ENCODE assay signal across 8 cellular contexts in genomic region chr2:84459028-84459943, GRCh38. TPM values are rescaled to one million over a fixed set of nuclear protein-coding genes. Genes with fewer than 3 reads are reported as not detected.
DNase-seq lines count a peak whose midpoint lies in the region; ATAC-seq and TF ChIP-seq lines count a peak whose summit lies in the region.

Gene SUCLG1 (minus strand): TSS chr2:84459280. CDS start chr2:84459269, 11 bp downstream.

- H3K4me3 ChIP-seq in liver (ENCODE audit: low read depth in 1 of 3, low read length in 3 of 3): peak within 1 kb of the TSS; percentile 80 to 99 (median 98)

- peaks cover 41% of the 10 kb centered on the region for H3K4me1 Mint-ChIP-seq in CD14-positive monocyte

- DNase-seq in CD14-positive monocyte (ENCODE audit: low spot score): peak; percentile 83
- peak; percentile 94 for DNase-seq in NCI-H82 (lab: John Stamatoyannopoulos, UW)
- peak; percentile 81 to 87 for DNase-seq in activated CD4-positive, alpha-beta T cell treated with anti-CD3 and anti-CD28 coated beads, Interleukin-2, amount 50 U/mL, for 48 hours
- peak; percentile 54 to 83 for DNase-seq in dermis microvascular lymphatic vessel endothelial cell (ENCODE audit: low read depth in 2 of 2)
- DNase-seq in stimulated activated CD4-positive, alpha-beta T cell treated with anti-CD3 and anti-CD28 coated beads, Interleukin-4, amount 100 ng/mL, for 4 hours: peak; percentile 79 to 82

- ATAC-seq in GM19397 (IDR thresholded peaks at IDR 0.05; ENCODE audit: unreplicated experiment) (peak; percentile 98), HG03571 (IDR thresholded peaks at IDR 0.05; ENCODE audit: unreplicated experiment) (peak; percentile 96)

- no peaks in the 10 kb centered on the region for H3K27me3 ChIP-seq in liver (ENCODE audit: control insufficient read depth in 4 of 4, insufficient read depth in 4 of 4, low read length in 3 of 4)

- H3K9ac ChIP-seq in liver (ENCODE audit: low read depth in 1 of 2, low read length in 2 of 2): peak within 1 kb of the TSS; percentile 80 to 85

- intact Hi-C loops in CD14-positive monocyte (cut with micrococcal nuclease): no loop called here

- H3K36me3 Mint-ChIP-seq in CD14-positive monocyte: peaks cover 4 to 6% of the 10 kb centered on the region in 2 donors

- peak within 1 kb of the TSS; percentile 96 to 100 for H3K4me3 Mint-ChIP-seq in CD14-positive monocyte

- no peak for TF ChIP-seq CTCF in CD14-positive monocyte (IDR thresholded peaks at IDR 0.05)
- no peak for TF ChIP-seq CTCF in liver (IDR thresholded peaks at IDR 0.05; ENCODE audit: low read depth, low read length, missing input control)

- no peak for TF ChIP-seq RAD21 in liver (IDR thresholded peaks at IDR 0.05)

- peak within 1 kb of the TSS; percentile 89 to 93 for H3K27ac ChIP-seq in liver (ENCODE audit: low read depth in 1 of 2, low read length in 2 of 2)

- no peaks in the 10 kb centered on the region for H3K9me3 ChIP-seq in liver (ENCODE audit: control insufficient read depth in 4 of 4, low read length in 3 of 4)

- peaks cover 0 to 6% (median 0%) of the 10 kb centered on the region in 3 donors for H3K27me3 Mint-ChIP-seq in CD14-positive monocyte (ENCODE audit: low read depth in 3 of 3)

- H3K4me1 ChIP-seq in liver (ENCODE audit: control insufficient read depth in 4 of 4, insufficient read depth in 4 of 4, low read length in 3 of 4): peaks cover 5 to 47% (median 35%) of the 10 kb centered on the region in 4 donors

- peak within 1 kb of the TSS; percentile 98 to 100 (median 99) for H3K27ac Mint-ChIP-seq in CD14-positive monocyte

- WGBS in liver: under 1% methylated on average over 57 of the region's 57 CpGs

- peaks cover 0 to 3% (median 0%) of the 10 kb centered on the region in 7 donors for H3K9me3 Mint-ChIP-seq in CD14-positive monocyte

- no peaks in the 10 kb centered on the region for H3K36me3 ChIP-seq in liver (ENCODE audit: control insufficient read depth in 4 of 4, insufficient read depth in 3 of 4, low read depth in 1 of 4, low read length in 3 of 4)

TF ChIP-seq in liver, 16 proteins besides CTCF, POLR2A, EP300 and RAD21:
- TF ChIP-seq HNF4G (IDR thresholded peaks at IDR 0.05): peak; percentile 4
- peak in 1 of 2 donors; percentile 52 for TF ChIP-seq GABPA (IDR thresholded peaks at IDR 0.05 in 1 of 2, conservative IDR thresholded peaks at IDR 0.05 in 1 of 2)
- peak; percentile 45 to 52 for TF ChIP-seq JUND (IDR thresholded peaks at IDR 0.05)
- TF ChIP-seq TAF1 (conservative IDR thresholded peaks at IDR 0.05): no peak
- TF ChIP-seq HNF4A (conservative IDR thresholded peaks at IDR 0.05): peak; percentile 49
- TF ChIP-seq MAX (IDR thresholded peaks at IDR 0.05): peak; percentile 69
- peak; percentile 96 for TF ChIP-seq ZBTB33 (IDR thresholded peaks at IDR 0.05)
- TF ChIP-seq EGR1 (IDR thresholded peaks at IDR 0.05; ENCODE audit: low read depth in 2 of 2): peak in 1 of 2 donors; percentile 17
- no peak for TF ChIP-seq ATF3 (IDR thresholded peaks at IDR 0.05)
- peak; percentile 50 for TF ChIP-seq SP1 (IDR thresholded peaks at IDR 0.05)
- TF ChIP-seq RXRA (IDR thresholded peaks at IDR 0.05): peak in 1 of 2 donors; percentile 40
- no peak for TF ChIP-seq FOXA2 (IDR thresholded peaks at IDR 0.05)
- peak; percentile 89 for TF ChIP-seq YY1 (IDR thresholded peaks at IDR 0.05)
- peak; percentile 85 for TF ChIP-seq NR2F2 (IDR thresholded peaks at IDR 0.05)
- peak; percentile 72 for TF ChIP-seq REST (IDR thresholded peaks at IDR 0.05)
- no peak for TF ChIP-seq FOXA1 (IDR thresholded peaks at IDR 0.05)

RNA-seq across cellular contexts. Expression of gene SUCLG1, which starts in this region (rescaled TPM):
- polyA plus RNA-seq in CD14-positive monocyte (100 to 1,000 TPM in 1 of 2 donors, 10 to 100 TPM in 1; 98.9 to 114 TPM), liver (100 to 1,000 TPM; 101 to 138 TPM)
- total RNA-seq in dermis microvascular lymphatic vessel endothelial cell (66.8 and 74.2 TPM in 2 replicates), liver (100 to 1,000 TPM in 1 of 2 donors, 10 to 100 TPM in 1; 60.5 to 149 TPM)

Comparison
In these comparisons a context has a peak if more than half of its experiments do, and no peak if none do; other contexts are left out.
1. Peak in every context shown above with its lines: DNase-seq, ATAC-seq, H3K4me3 ChIP-seq and H3K27ac ChIP-seq.